ENCODE assay signal across 18 cellular contexts in the genomic region with DNA sequence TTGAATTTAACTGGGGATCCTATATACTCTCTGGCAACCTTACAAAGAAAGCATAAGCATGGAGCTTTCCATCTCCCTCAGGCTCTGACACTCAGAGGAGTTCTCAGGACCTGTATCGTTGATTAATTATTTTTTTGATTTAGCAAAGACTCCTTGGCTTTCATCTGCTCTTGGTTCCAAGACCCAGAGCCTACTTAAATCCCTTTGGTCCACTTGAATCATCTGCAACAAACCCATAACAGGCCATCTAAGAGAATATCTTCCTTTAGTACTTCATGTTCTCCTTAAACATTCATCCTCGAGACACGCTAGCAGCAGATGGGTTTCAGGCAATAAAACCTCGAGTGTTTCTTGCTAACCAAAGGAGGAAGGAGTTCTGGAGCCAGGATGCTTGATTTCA.
DNase-seq lines count a peak whose midpoint lies in the region; ATAC-seq and TF ChIP-seq lines count a peak whose summit lies in the region.
"Had no signal": no experiment of that assay in that cellular context is flagged by ENCODE, and none has a peak within 500 bp of the region (broad histone marks: within the 10 kb centered on the region; RNA-seq: fewer than 3 reads in every experiment).

No MANE protein-coding gene starts in this region.

- TF ChIP-seq POLR2A in esophagus squamous epithelium (IDR thresholded peaks at IDR 0.05) (no peak), tibial nerve (IDR thresholded peaks at IDR 0.05) (no peak), Peyer's patch (IDR thresholded peaks at IDR 0.05) (no peak)

- no peak for TF ChIP-seq EP300 in tibial nerve (IDR thresholded peaks at IDR 0.05)

- no peaks in the 10 kb centered on the region for H3K36me3 ChIP-seq in esophagus squamous epithelium
- no peaks in the 10 kb centered on the region for H3K36me3 ChIP-seq in tibial nerve
- H3K36me3 ChIP-seq in MG63 = no peaks in the 10 kb centered on the region
- no peaks in the 10 kb centered on the region for H3K36me3 ChIP-seq in Peyer's patch

- no peak overlapping the region for H3K4me3 Mint-ChIP-seq in activated T-cell treated with anti-CD3 and anti-CD28 coated beads, Interleukin-2, amount 50 U/mL, for 72 hours
- H3K4me3 Mint-ChIP-seq in activated T-cell treated with anti-CD3 and anti-CD28 coated beads, Interleukin-2, amount 50 U/mL, for 24 hours = no peak overlapping the region
- H3K4me3 Mint-ChIP-seq: B cell, IgD-negative memory B cell had no signal

- WGBS in esophagus squamous epithelium, 2 donors = 56 to 74% methylated on average over 4 of the region's 4 CpGs
- WGBS in tibial nerve, 2 donors = 62 to 72% methylated on average over 4 of the region's 4 CpGs

- H3K4me1 ChIP-seq in esophagus squamous epithelium (peaks cover 30 to 78% (median 50%) of the 10 kb centered on the region in 3 donors), tibial nerve (peaks cover 0 to 24% (median 3%) of the 10 kb centered on the region in 4 donors), Peyer's patch (peaks cover 0 to 22% (median 0%) of the 10 kb centered on the region in 4 donors)

- intact Hi-C loops in esophagus squamous epithelium (cut with DNase I) = no loop called here
- intact Hi-C loops in sciatic nerve (cut with DNase I) = no loop called here

- no peak for ATAC-seq in activated T-cell treated with anti-CD3 and anti-CD28 coated beads, Interleukin-2, amount 50 U/mL, for 72 hours (replicated peaks in 1 of 2)
- ATAC-seq in sciatic nerve = peak; percentile 44

- H3K27me3 ChIP-seq in esophagus squamous epithelium = no peaks in the 10 kb centered on the region
- H3K27me3 ChIP-seq in tibial nerve = no peaks in the 10 kb centered on the region
- no peaks in the 10 kb centered on the region for H3K27me3 ChIP-seq in MG63
- H3K27me3 ChIP-seq in Peyer's patch = no peaks in the 10 kb centered on the region

- peaks cover 36% of the 10 kb centered on the region for H3K4me1 Mint-ChIP-seq in activated T-cell treated with anti-CD3 and anti-CD28 coated beads, Interleukin-2, amount 50 U/mL, for 72 hours (ENCODE audit: low read depth)
- H3K4me1 Mint-ChIP-seq in activated T-cell treated with anti-CD3 and anti-CD28 coated beads, Interleukin-2, amount 50 U/mL, for 24 hours (ENCODE audit: low read depth) = peaks cover 27% of the 10 kb centered on the region
- H3K4me1 Mint-ChIP-seq: B cell had no signal

- no peaks in the 10 kb centered on the region for H3K27me3 Mint-ChIP-seq in activated T-cell treated with anti-CD3 and anti-CD28 coated beads, Interleukin-2, amount 50 U/mL, for 72 hours (ENCODE audit: low read depth)
- no peaks in the 10 kb centered on the region for H3K27me3 Mint-ChIP-seq in activated T-cell treated with anti-CD3 and anti-CD28 coated beads, Interleukin-2, amount 50 U/mL, for 24 hours
- H3K27me3 Mint-ChIP-seq: B cell; CD4-positive, alpha-beta memory T cell; IgD-negative memory B cell had no signal

- H3K27ac ChIP-seq in esophagus squamous epithelium (peak overlapping the region; percentile 87 to 95 (median 92)), tibial nerve (peak overlapping the region in 3 of 4 donors; percentile 26 to 71 (median 60)), Peyer's patch (no peak overlapping the region)
- H3K27ac ChIP-seq: 22Rv1, GM23248, HL-60 had no signal

- H3K4me3 ChIP-seq in esophagus squamous epithelium (no peak overlapping the region), tibial nerve (no peak overlapping the region), MG63 (no peak overlapping the region), Peyer's patch (no peak overlapping the region)
- H3K4me3 ChIP-seq: GM23248 had no signal

- no peaks in the 10 kb centered on the region for H3K36me3 Mint-ChIP-seq in activated T-cell treated with anti-CD3 and anti-CD28 coated beads, Interleukin-2, amount 50 U/mL, for 72 hours (ENCODE audit: insufficient read depth in 2 of 2)
- H3K36me3 Mint-ChIP-seq in activated T-cell treated with anti-CD3 and anti-CD28 coated beads, Interleukin-2, amount 50 U/mL, for 24 hours (ENCODE audit: low read depth) = no peaks in the 10 kb centered on the region
- H3K36me3 Mint-ChIP-seq: CD4-positive, alpha-beta memory T cell; IgD-negative memory B cell had no signal

- H3K9me3 ChIP-seq in esophagus squamous epithelium (no peaks in the 10 kb centered on the region), tibial nerve (no peaks in the 10 kb centered on the region), MG63 (no peaks in the 10 kb centered on the region), Peyer's patch (no peaks in the 10 kb centered on the region)

- DNase-seq in activated T-cell treated with anti-CD3 and anti-CD28 coated beads, Interleukin-2, amount 50 U/mL, for 72 hours = no peak
- no peak for DNase-seq in activated T-cell treated with anti-CD3 and anti-CD28 coated beads, Interleukin-2, amount 50 U/mL, for 24 hours
- DNase-seq in esophagus squamous epithelium (lab: John Stamatoyannopoulos, UW) (no peak), sciatic nerve (ENCODE audit: low spot score) (peak; percentile 1), tibial nerve (ENCODE audit: low spot score in 2 of 2) (no peak), MG63 (no peak), GM10266 (ENCODE audit: extremely low spot score) (no peak), Peyer's patch (no peak)
- DNase-seq: CD4-positive, alpha-beta memory T cell; GM23248; HCEC 1CT; Kasumi-1; NCI-H187 treated with DMSO at 0.1 percent for 48 hours; NCI-H69 had no signal

- H3K9me3 Mint-ChIP-seq in activated T-cell treated with anti-CD3 and anti-CD28 coated beads, Interleukin-2, amount 50 U/mL, for 72 hours = no peaks in the 10 kb centered on the region
- H3K9me3 Mint-ChIP-seq in activated T-cell treated with anti-CD3 and anti-CD28 coated beads, Interleukin-2, amount 50 U/mL, for 24 hours = no peaks in the 10 kb centered on the region
- H3K9me3 Mint-ChIP-seq: CD4-positive, alpha-beta memory T cell; IgD-negative memory B cell had no signal

- TF ChIP-seq CTCF in esophagus squamous epithelium (IDR thresholded peaks at IDR 0.05) (no peak), tibial nerve (IDR thresholded peaks at IDR 0.05) (no peak), GM10266 (IDR thresholded peaks at IDR 0.05; ENCODE audit: control insufficient read depth, insufficient read depth, low read depth, missing control alignments) (no peak), Peyer's patch (IDR thresholded peaks at IDR 0.05) (no peak)

- peak overlapping the region; percentile 49 for H3K27ac Mint-ChIP-seq in activated T-cell treated with anti-CD3 and anti-CD28 coated beads, Interleukin-2, amount 50 U/mL, for 72 hours
- no peak overlapping the region for H3K27ac Mint-ChIP-seq in activated T-cell treated with anti-CD3 and anti-CD28 coated beads, Interleukin-2, amount 50 U/mL, for 24 hours

Comparison
In these comparisons a context has a peak if more than half of its experiments do, and no peak if none do; other contexts are left out.
1. H3K27ac ChIP-seq: peak in esophagus squamous epithelium (4 of 4) and tibial nerve (3 of 4); none in Peyer's patch (0 of 4).